ENCODE assay signal across 3 cellular contexts in the genomic region with DNA sequence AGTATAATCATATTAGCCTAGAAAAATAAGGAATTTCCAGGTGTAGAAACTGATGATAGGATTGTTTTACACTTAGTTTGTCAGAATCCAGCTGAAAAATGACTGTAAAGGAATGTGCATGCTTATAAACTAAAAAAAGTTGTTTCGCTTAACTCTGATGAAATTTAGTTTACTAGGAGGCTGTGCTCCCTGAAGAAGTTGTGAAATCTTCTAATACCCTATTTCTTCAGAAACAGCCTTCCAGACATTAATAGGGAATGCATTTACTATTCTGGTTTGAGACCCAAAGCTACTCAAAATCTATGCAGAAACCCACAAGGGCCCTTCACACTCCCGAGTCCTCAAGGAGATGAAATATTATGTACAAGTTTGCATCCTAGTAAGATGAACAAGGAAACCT.
"Had no signal": no experiment of that assay in that cellular context is flagged by ENCODE, and none has a peak within 500 bp of the region (broad histone marks: within the 10 kb centered on the region; RNA-seq: fewer than 3 reads in every experiment).

No MANE protein-coding gene starts in this region.

- DNase-seq: H9, HCEC 1CT had no signal

- H3K4me3 ChIP-seq: GM23338 had no signal

- H2AFZ ChIP-seq: GM23338 had no signal

- ATAC-seq: GM23338 had no signal

- H3K4me2 ChIP-seq: GM23338 had no signal
